10 cellular contexts compared by ENCODE assay signal in the genomic region with DNA sequence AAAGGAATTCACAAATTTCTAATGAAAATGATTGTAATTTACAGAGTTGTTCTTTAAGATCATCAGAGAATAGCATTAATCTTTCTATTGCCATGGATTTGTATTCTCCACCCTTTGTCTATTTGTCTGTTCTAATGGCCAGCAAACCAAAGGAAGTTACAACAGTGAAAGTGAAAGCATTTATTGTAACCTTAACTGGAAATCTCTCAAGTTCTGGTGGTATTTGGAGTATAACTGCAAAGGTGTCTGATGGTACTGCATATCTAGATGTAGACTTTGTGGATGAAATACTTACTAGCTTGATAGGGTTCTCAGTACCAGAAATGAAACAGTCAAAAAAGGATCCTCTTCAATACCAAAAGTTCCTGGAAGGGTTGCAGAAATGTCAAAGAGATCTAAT. TPM values are rescaled to one million over a fixed set of nuclear protein-coding genes. Genes with fewer than 3 reads are reported as not detected.
A peak's percentile ranks its signal among the peaks of the same experiment; 100 is the strongest.
DNase-seq lines count a peak whose midpoint lies in the region; ATAC-seq, FAIRE-seq and TF ChIP-seq lines count a peak whose summit lies in the region.
"Had no signal": no experiment of that assay in that cellular context is flagged by ENCODE, and none has a peak within 500 bp of the region (broad histone marks: within the 10 kb centered on the region; RNA-seq: fewer than 3 reads in every experiment).

No MANE protein-coding gene starts in this region.

- peak; percentile 93 for ATAC-seq in activated naive CD8-positive, alpha-beta T cell treated with anti-CD3 and anti-CD28 coated beads, Interleukin-2, amount 10 ng/mL, durations not matched to agents 7 days and 5 days (ENCODE audit: low read depth)
- ATAC-seq in HG02973 (IDR thresholded peaks at IDR 0.05; ENCODE audit: unreplicated experiment) (peak; percentile 76), GM12878 (peak; percentile 96)

- H3K4me3 Mint-ChIP-seq in activated naive CD8-positive, alpha-beta T cell treated with anti-CD3 and anti-CD28 coated beads, Interleukin-2, amount 10 ng/mL, durations not matched to agents 7 days and 5 days = peak overlapping the region; percentile 41
- H3K4me3 Mint-ChIP-seq in activated naive CD8-positive, alpha-beta T cell treated with anti-CD3 and anti-CD28 coated beads for 36 hours = no peak overlapping the region
- H3K4me3 Mint-ChIP-seq: activated B cell treated with CpG ODN at 0.5 μM for 24 hours had no signal

- no peak for TF ChIP-seq POLR2A in GM12878 (IDR thresholded peaks at IDR 0.05; ENCODE audit: low read depth, low read length)
- TF ChIP-seq POLR2A in spleen (IDR thresholded peaks at IDR 0.05) = no peak
- no peak for TF ChIP-seq POLR2A in uterus (IDR thresholded peaks at IDR 0.05)

- H3K4me2 ChIP-seq in GM12878 (ENCODE audit: control insufficient read depth, insufficient read depth) = peak overlapping the region; percentile 15; the same call in 1 of the 2 replicates

- peaks cover 8% of the 10 kb centered on the region for H3K4me1 Mint-ChIP-seq in activated naive CD8-positive, alpha-beta T cell treated with anti-CD3 and anti-CD28 coated beads, Interleukin-2, amount 10 ng/mL, durations not matched to agents 7 days and 5 days
- peaks cover 14% of the 10 kb centered on the region for H3K4me1 Mint-ChIP-seq in activated naive CD8-positive, alpha-beta T cell treated with anti-CD3 and anti-CD28 coated beads for 36 hours

- H2AFZ ChIP-seq in GM12878 (ENCODE audit: control insufficient read depth, low read depth, low read length) = peak overlapping the region; percentile 9

- RAD21 ChIA-PET in GM12878 (lab: Charles Lee; ENCODE audit: unreplicated experiment) = interaction anchor here (0.7 to 1.1 kb wide), 3 partner anchors 22 to 312 kb away, joined by 3 to 5 read pairs (median 3); a partner anchor contains a TSS

- CTCF ChIA-PET in GM12878 (lab: Yijun Ruan, JAX) = interaction anchor here (0.7 to 1.6 kb wide), 6 partner anchors 19 to 395 kb away, joined by 3 to 4 read pairs (median 3); a partner anchor contains a TSS

- SMC1A ChIA-PET in GM12878 (lab: Charles Lee; ENCODE audit: uncharacterized antibody, unreplicated experiment) = interaction anchor here (0.7 to 1.1 kb wide), 2 partner anchors 149 to 264 kb away, joined by 3 read pairs; no protein-coding TSS in a partner anchor

- no TSS peak for BruUV-seq in GM12878 (replicated peaks; lab: Mats Ljungman, UMichigan)

- H3K4me3 ChIP-seq in GM12878 (no peak overlapping the region), spleen (peak overlapping the region in 1 of 8 donors; percentile 30), uterus (no peak overlapping the region), colonic mucosa (no peak overlapping the region)
- H3K4me3 ChIP-seq: lower lobe of right lung had no signal

- H3K9me3 ChIP-seq in GM12878 (replicated peaks; ENCODE audit: control insufficient read depth, insufficient read depth, low read length) (no peaks in the 10 kb centered on the region), spleen (no peaks in the 10 kb centered on the region), uterus (no peaks in the 10 kb centered on the region), colonic mucosa (no peaks in the 10 kb centered on the region)
- H3K9me3 ChIP-seq: lower lobe of right lung had no signal

- peak overlapping the region; percentile 49 for H3K27ac Mint-ChIP-seq in activated naive CD8-positive, alpha-beta T cell treated with anti-CD3 and anti-CD28 coated beads, Interleukin-2, amount 10 ng/mL, durations not matched to agents 7 days and 5 days
- H3K27ac Mint-ChIP-seq in activated naive CD8-positive, alpha-beta T cell treated with anti-CD3 and anti-CD28 coated beads for 36 hours = no peak overlapping the region

- intact Hi-C loops in GM12878 (cut with micrococcal nuclease; ENCODE audit: unreplicated experiment) = no loop called here
- intact Hi-C loops in spleen (cut with DNase I; ENCODE audit: low total_unique reads) = no loop called here
- intact Hi-C loops in uterus (cut with DNase I; ENCODE audit: low total_unique reads) = no loop called here
- intact Hi-C loops in colonic mucosa (cut with DNase I) = no loop called here

- no peak for TF ChIP-seq EP300 in GM12878 (IDR thresholded peaks at IDR 0.05; ENCODE audit: borderline replicate concordance in 1 of 2, control insufficient read depth in 1 of 2, low read depth in 2 of 2, low read length in 2 of 2)

- TF ChIP-seq RAD21 in GM12878 (IDR thresholded peaks at IDR 0.05; ENCODE audit: insufficient read depth, low read depth, low read length) = no peak

- H3K27me3 ChIP-seq in GM12878 (replicated peaks in 1 of 2; ENCODE audit: control insufficient read depth in 2 of 2, insufficient read depth in 2 of 2, low read length in 1 of 2) = no peaks in the 10 kb centered on the region
- no peaks in the 10 kb centered on the region for H3K27me3 ChIP-seq in spleen (replicated peaks in 1 of 7)
- H3K27me3 ChIP-seq in uterus = no peaks in the 10 kb centered on the region
- no peaks in the 10 kb centered on the region for H3K27me3 ChIP-seq in colonic mucosa

- H3K4me1 ChIP-seq in GM12878 (ENCODE audit: control insufficient read depth, insufficient read depth, low read length) (peaks cover 3% of the 10 kb centered on the region; the same call in 1 of the 2 replicates), spleen (peaks cover 0 to 25% (median 15%) of the 10 kb centered on the region in 6 donors), uterus (no peaks in the 10 kb centered on the region), colonic mucosa (no peaks in the 10 kb centered on the region)
- H3K4me1 ChIP-seq: lower lobe of right lung had no signal

- H3K27ac ChIP-seq in GM12878 (ENCODE audit: control insufficient read depth, insufficient read depth) = no peak overlapping the region
- H3K27ac ChIP-seq in spleen = peak overlapping the region; percentile 36 to 73 (median 57)
- H3K27ac ChIP-seq in uterus = no peak overlapping the region
- H3K27ac ChIP-seq in colonic mucosa = no peak overlapping the region
- H3K27ac ChIP-seq: lower lobe of right lung had no signal

- POLR2A ChIA-PET in activated naive CD8-positive, alpha-beta T cell treated with anti-CD3 and anti-CD28 coated beads, Interleukin-2, amount 10 ng/mL, durations not matched to agents 7 days and 5 days (lab: Charles Lee) = interaction anchor here (2.4 kb wide), 1 partner anchor 22 kb away, joined by 15 read pairs; a partner anchor contains a TSS
- POLR2A ChIA-PET in GM12878 (lab: Charles Lee) = interaction anchor here (1.6 kb wide), 1 partner anchor 22 kb away, joined by 12 read pairs; a partner anchor contains a TSS

- H3K79me2 ChIP-seq in GM12878 (ENCODE audit: control insufficient read depth, insufficient read depth, low read length) = no peaks in the 10 kb centered on the region; the same call in 1 of the 2 replicates

- TF ChIP-seq CTCF in GM12878 (IDR thresholded peaks at IDR 0.05 in 2 of 3, conservative IDR thresholded peaks at IDR 0.05 in 1 of 3; ENCODE audit: control insufficient read depth in 2 of 3, extremely low read depth in 1 of 3, insufficient read depth in 1 of 3, low read depth in 3 of 3, low read length in 3 of 3) (no peak), spleen (IDR thresholded peaks at IDR 0.05 in 8 of 11, conservative IDR thresholded peaks at IDR 0.05 in 3 of 11) (peak in 1 of 11 experiments; percentile 12), uterus (IDR thresholded peaks at IDR 0.05) (no peak), colonic mucosa (IDR thresholded peaks at IDR 0.05) (no peak)

- no peak overlapping the region for H3K9ac ChIP-seq in GM12878 (ENCODE audit: control insufficient read depth, insufficient read depth, low read length)
- H3K9ac ChIP-seq in colonic mucosa (ENCODE audit: low read depth in 2 of 2, low read length in 2 of 2) = no peak overlapping the region

- peak; percentile 59 for FAIRE-seq in GM12878 (lab: Jason Lieb, UNC)

- DNase-seq in activated naive CD8-positive, alpha-beta T cell treated with anti-CD3 and anti-CD28 coated beads, Interleukin-2, amount 10 ng/mL, durations not matched to agents 7 days and 5 days = no peak
- DNase-seq in activated naive CD8-positive, alpha-beta T cell treated with anti-CD3 and anti-CD28 coated beads for 36 hours = no peak
- DNase-seq in GM12878 (ENCODE audit: low read depth, low spot score) (no peak), spleen (no peak), uterus (no peak), activated gamma-delta T cell (lab: John Stamatoyannopoulos, UW) (no peak), colonic mucosa (no peak)
- DNase-seq: activated B cell treated with CpG ODN at 0.5 μM for 24 hours, lower lobe of right lung had no signal

- no peaks in the 10 kb centered on the region for H3K27me3 Mint-ChIP-seq in activated naive CD8-positive, alpha-beta T cell treated with anti-CD3 and anti-CD28 coated beads, Interleukin-2, amount 10 ng/mL, durations not matched to agents 7 days and 5 days
- H3K27me3 Mint-ChIP-seq in activated naive CD8-positive, alpha-beta T cell treated with anti-CD3 and anti-CD28 coated beads for 36 hours = no peaks in the 10 kb centered on the region
- H3K27me3 Mint-ChIP-seq: activated B cell treated with CpG ODN at 0.5 μM for 24 hours had no signal

- no peaks in the 10 kb centered on the region for H4K20me1 ChIP-seq in GM12878 (ENCODE audit: control insufficient read depth, insufficient read depth)

- H3K36me3 ChIP-seq in GM12878 (ENCODE audit: control insufficient read depth in 2 of 2, insufficient read depth in 2 of 2, low read length in 1 of 2) (peaks cover 0 to 2% of the 10 kb centered on the region in 2 experiments; a peak in 2 of 4 replicates), spleen (peaks cover 0 to 23% (median 0%) of the 10 kb centered on the region in 6 donors), uterus (no peaks in the 10 kb centered on the region), colonic mucosa (no peaks in the 10 kb centered on the region)
- H3K36me3 ChIP-seq: lower lobe of right lung had no signal

- peaks cover under 1% of the 10 kb centered on the region for H3K9me3 Mint-ChIP-seq in activated naive CD8-positive, alpha-beta T cell treated with anti-CD3 and anti-CD28 coated beads, Interleukin-2, amount 10 ng/mL, durations not matched to agents 7 days and 5 days
- H3K9me3 Mint-ChIP-seq in activated naive CD8-positive, alpha-beta T cell treated with anti-CD3 and anti-CD28 coated beads for 36 hours = no peaks in the 10 kb centered on the region

- in situ Hi-C loops in GM12878 (cut with MboI) = no loop called here

- peaks cover 39% of the 10 kb centered on the region for H3K36me3 Mint-ChIP-seq in activated naive CD8-positive, alpha-beta T cell treated with anti-CD3 and anti-CD28 coated beads, Interleukin-2, amount 10 ng/mL, durations not matched to agents 7 days and 5 days
- H3K36me3 Mint-ChIP-seq in activated naive CD8-positive, alpha-beta T cell treated with anti-CD3 and anti-CD28 coated beads for 36 hours = peaks cover 28% of the 10 kb centered on the region

RNA-seq across cellular contexts. Expression of a gene that starts 21.7 kb away (rescaled TPM):
- total RNA-seq in activated naive CD8-positive, alpha-beta T cell treated with anti-CD3 and anti-CD28 coated beads, Interleukin-2, amount 10 ng/mL, durations not matched to agents 7 days and 5 days = 10 to 100 TPM; 19.0 to 19.2 TPM
- total RNA-seq in activated naive CD8-positive, alpha-beta T cell treated with anti-CD3 and anti-CD28 coated beads for 36 hours = 10 to 100 TPM; 33.4 to 34.4 TPM
- total RNA-seq in GM12878 (2013; cell fraction: nucleolus; rRNA removed) = 10.0 and 11.8 TPM in 2 replicates
- total RNA-seq in GM12878 (2014; rRNA removed) = 5.8 and 7.0 TPM in 2 replicates
- 22.5 and 22.9 TPM in 2 replicates for total RNA-seq in GM12878 (2014; rRNA removed; fragmentation: Illumina TruSeq; extraction: Trizol)
- 18.0 and 19.4 TPM in 2 replicates for total RNA-seq in GM12878 (2021)
- polyA plus RNA-seq in GM12878 (2011; ENCODE audit: low read depth) = 2.4 TPM
- 3.6 and 4.9 TPM in 2 replicates for polyA plus RNA-seq in GM12878 (2011; rRNA removed)
- polyA plus RNA-seq in GM12878 (2011; cell fraction: cytosol; rRNA removed) = 1.7 and 2.8 TPM in 2 replicates
- 2.1 and 3.6 TPM in 2 replicates for polyA plus RNA-seq in GM12878 (2011; cell fraction: nucleus; rRNA removed)
- 5.1 and 8.7 TPM in 2 replicates for polyA plus RNA-seq in GM12878 (2012)
- polyA plus RNA-seq in GM12878 (2014; fragmentation: Illumina TruSeq; extraction: Trizol) = 27.4 and 32.6 TPM in 2 replicates
- polyA plus RNA-seq in GM12878 (2014; fragmentation: Nextera tagmentation; extraction: Ambion mirVana) = 10 to 100 TPM; 12.0 to 12.8 TPM
- polyA plus RNA-seq in GM12878 (2014; rRNA removed) = 7.8 and 8.5 TPM in 2 replicates
- 10 to 100 TPM; 28.4 to 34.1 TPM for polyA plus RNA-seq in GM12878 (2016; fragmentation: Nextera tagmentation; extraction: Ambion mirVana)
- 4.3 and 8.5 TPM in 2 replicates for polyA minus RNA-seq in GM12878 (2011; rRNA and poly(A)+ RNA removed)
- 5.8 and 6.0 TPM in 2 replicates for polyA minus RNA-seq in GM12878 (2011; cell fraction: cytosol; rRNA and poly(A)+ RNA removed)
- 1.3 and 2.2 TPM in 2 replicates for polyA minus RNA-seq in GM12878 (2011; cell fraction: nucleus; rRNA and poly(A)+ RNA removed)
- 10 to 100 TPM; 10.8 to 19.5 (median 14.5) TPM for total RNA-seq in spleen
- 1 to 10 TPM; 4.2 to 6.9 (median 5.1) TPM for polyA plus RNA-seq in spleen
- total RNA-seq in uterus = 10 to 100 TPM in 1 of 4 donors, 1 to 10 TPM in 3; 1.0 to 16.5 (median 6.7) TPM
- total RNA-seq in colonic mucosa = 10 to 100 TPM in 1 of 2 donors, 1 to 10 TPM in 1; 9.6 to 16.9 TPM

RNA-seq across cellular contexts. Expression of a gene that starts 22.3 kb away (rescaled TPM):
- total RNA-seq in activated naive CD8-positive, alpha-beta T cell treated with anti-CD3 and anti-CD28 coated beads, Interleukin-2, amount 10 ng/mL, durations not matched to agents 7 days and 5 days = 100 to 1,000 TPM; 587 to 601 TPM
- total RNA-seq in activated naive CD8-positive, alpha-beta T cell treated with anti-CD3 and anti-CD28 coated beads for 36 hours = 100 to 1,000 TPM; 874 to 924 TPM
- total RNA-seq in GM12878 (2013; cell fraction: nucleolus; rRNA removed) = 352 and 386 TPM in 2 replicates
- total RNA-seq in GM12878 (2014; rRNA removed) (664 and 711 TPM in 2 replicates), GM12878 (2014; rRNA removed; fragmentation: Illumina TruSeq; extraction: Trizol) (640 and 686 TPM in 2 replicates), GM12878 (2021) (605 and 619 TPM in 2 replicates), spleen (100 to 1,000 TPM; 464 to 543 (median 486) TPM), uterus (100 to 1,000 TPM; 205 to 785 (median 450) TPM), colonic mucosa (100 to 1,000 TPM; 451 to 491 TPM)
- 245 TPM for polyA plus RNA-seq in GM12878 (2011; ENCODE audit: low read depth)
- polyA plus RNA-seq in GM12878 (2011; rRNA removed) (695 and 757 TPM in 2 replicates), GM12878 (2014; fragmentation: Illumina TruSeq; extraction: Trizol) (970 and 993 TPM in 2 replicates), GM12878 (2014; fragmentation: Nextera tagmentation; extraction: Ambion mirVana) (100 to 1,000 TPM; 235 to 307 TPM), GM12878 (2014; rRNA removed) (793 and 882 TPM in 2 replicates), GM12878 (2016; fragmentation: Nextera tagmentation; extraction: Ambion mirVana) (100 to 1,000 TPM; 558 to 640 TPM), spleen (100 to 1,000 TPM; 245 to 313 (median 308) TPM)
- 501 and 525 TPM in 2 replicates for polyA plus RNA-seq in GM12878 (2011; cell fraction: cytosol; rRNA removed)
- polyA plus RNA-seq in GM12878 (2011; cell fraction: nucleus; rRNA removed) = 615 and 749 TPM in 2 replicates
- 411 and 414 TPM in 2 replicates for polyA plus RNA-seq in GM12878 (2012)
- polyA minus RNA-seq in GM12878 (2011; rRNA and poly(A)+ RNA removed) = 551 and 631 TPM in 2 replicates
- polyA minus RNA-seq in GM12878 (2011; cell fraction: cytosol; rRNA and poly(A)+ RNA removed) = 264 and 321 TPM in 2 replicates
- polyA minus RNA-seq in GM12878 (2011; cell fraction: nucleus; rRNA and poly(A)+ RNA removed) = 507 and 785 TPM in 2 replicates

Comparison
In these comparisons a context has a peak if more than half of its experiments do, and no peak if none do; other contexts are left out.
1. H3K27ac ChIP-seq: peak in spleen (8 of 8); none in GM12878 (single experiment), uterus (0 of 2) and colonic mucosa (single experiment).
2. Peak in every context shown above with its lines, with median percentiles within 50 percentile points of each other: ATAC-seq.